ENCODE assay signal across 1 cellular context in the genomic region with DNA sequence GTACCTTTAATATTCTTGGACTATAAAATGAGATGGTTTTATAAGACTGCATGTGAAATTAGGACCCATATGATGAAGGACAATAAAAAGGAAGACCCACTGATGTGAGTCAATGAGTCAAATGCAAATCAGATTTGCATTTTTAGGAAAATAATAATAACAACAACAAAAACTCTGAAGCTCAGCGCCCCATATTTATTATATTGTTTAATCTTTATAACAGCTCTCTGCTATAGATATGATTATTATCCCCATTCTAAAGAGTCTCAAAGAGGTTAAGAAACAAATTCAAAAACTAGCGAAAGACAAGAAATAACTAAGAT.
TF ChIP-seq lines count a peak whose summit lies in the region.

No MANE protein-coding gene starts in this region.

TF ChIP-seq in HepG2, 621 proteins besides CTCF, POLR2A, EP300 and RAD21:
- TF ChIP-seq ZNF317 (CRISPR knock-in tag; IDR thresholded peaks at IDR 0.05) (no peak), HMGA1 (CRISPR knock-in tag; conservative IDR thresholded peaks at IDR 0.05) (no peak), MBD4 (IDR thresholded peaks at IDR 0.05; ENCODE audit: borderline replicate concordance, low read length) (no peak), ZNF451 (CRISPR knock-in tag; IDR thresholded peaks at IDR 0.05) (no peak), ZNF382 (CRISPR knock-in tag; IDR thresholded peaks at IDR 0.05; ENCODE audit: borderline replicate concordance) (no peak), ZNF563 (CRISPR knock-in tag; IDR thresholded peaks at IDR 0.05) (no peak), CBX5 (CRISPR knock-in tag; IDR thresholded peaks at IDR 0.05; ENCODE audit: borderline replicate concordance) (no peak), KAT2B (IDR thresholded peaks at IDR 0.05; ENCODE audit: borderline replicate concordance, low read depth, low read length) (no peak), ZNF567 (CRISPR knock-in tag; IDR thresholded peaks at IDR 0.05; ENCODE audit: borderline replicate concordance) (no peak), ELF3 (CRISPR knock-in tag; IDR thresholded peaks at IDR 0.05) (no peak), ZNF367 (CRISPR knock-in tag; IDR thresholded peaks at IDR 0.05; ENCODE audit: borderline replicate concordance) (no peak), BRD4 (CRISPR knock-in tag; IDR thresholded peaks at IDR 0.05) (no peak), ZNF10 (CRISPR knock-in tag; IDR thresholded peaks at IDR 0.05; ENCODE audit: borderline replicate concordance, low read depth) (no peak)
- TF ChIP-seq, protein P1, sequence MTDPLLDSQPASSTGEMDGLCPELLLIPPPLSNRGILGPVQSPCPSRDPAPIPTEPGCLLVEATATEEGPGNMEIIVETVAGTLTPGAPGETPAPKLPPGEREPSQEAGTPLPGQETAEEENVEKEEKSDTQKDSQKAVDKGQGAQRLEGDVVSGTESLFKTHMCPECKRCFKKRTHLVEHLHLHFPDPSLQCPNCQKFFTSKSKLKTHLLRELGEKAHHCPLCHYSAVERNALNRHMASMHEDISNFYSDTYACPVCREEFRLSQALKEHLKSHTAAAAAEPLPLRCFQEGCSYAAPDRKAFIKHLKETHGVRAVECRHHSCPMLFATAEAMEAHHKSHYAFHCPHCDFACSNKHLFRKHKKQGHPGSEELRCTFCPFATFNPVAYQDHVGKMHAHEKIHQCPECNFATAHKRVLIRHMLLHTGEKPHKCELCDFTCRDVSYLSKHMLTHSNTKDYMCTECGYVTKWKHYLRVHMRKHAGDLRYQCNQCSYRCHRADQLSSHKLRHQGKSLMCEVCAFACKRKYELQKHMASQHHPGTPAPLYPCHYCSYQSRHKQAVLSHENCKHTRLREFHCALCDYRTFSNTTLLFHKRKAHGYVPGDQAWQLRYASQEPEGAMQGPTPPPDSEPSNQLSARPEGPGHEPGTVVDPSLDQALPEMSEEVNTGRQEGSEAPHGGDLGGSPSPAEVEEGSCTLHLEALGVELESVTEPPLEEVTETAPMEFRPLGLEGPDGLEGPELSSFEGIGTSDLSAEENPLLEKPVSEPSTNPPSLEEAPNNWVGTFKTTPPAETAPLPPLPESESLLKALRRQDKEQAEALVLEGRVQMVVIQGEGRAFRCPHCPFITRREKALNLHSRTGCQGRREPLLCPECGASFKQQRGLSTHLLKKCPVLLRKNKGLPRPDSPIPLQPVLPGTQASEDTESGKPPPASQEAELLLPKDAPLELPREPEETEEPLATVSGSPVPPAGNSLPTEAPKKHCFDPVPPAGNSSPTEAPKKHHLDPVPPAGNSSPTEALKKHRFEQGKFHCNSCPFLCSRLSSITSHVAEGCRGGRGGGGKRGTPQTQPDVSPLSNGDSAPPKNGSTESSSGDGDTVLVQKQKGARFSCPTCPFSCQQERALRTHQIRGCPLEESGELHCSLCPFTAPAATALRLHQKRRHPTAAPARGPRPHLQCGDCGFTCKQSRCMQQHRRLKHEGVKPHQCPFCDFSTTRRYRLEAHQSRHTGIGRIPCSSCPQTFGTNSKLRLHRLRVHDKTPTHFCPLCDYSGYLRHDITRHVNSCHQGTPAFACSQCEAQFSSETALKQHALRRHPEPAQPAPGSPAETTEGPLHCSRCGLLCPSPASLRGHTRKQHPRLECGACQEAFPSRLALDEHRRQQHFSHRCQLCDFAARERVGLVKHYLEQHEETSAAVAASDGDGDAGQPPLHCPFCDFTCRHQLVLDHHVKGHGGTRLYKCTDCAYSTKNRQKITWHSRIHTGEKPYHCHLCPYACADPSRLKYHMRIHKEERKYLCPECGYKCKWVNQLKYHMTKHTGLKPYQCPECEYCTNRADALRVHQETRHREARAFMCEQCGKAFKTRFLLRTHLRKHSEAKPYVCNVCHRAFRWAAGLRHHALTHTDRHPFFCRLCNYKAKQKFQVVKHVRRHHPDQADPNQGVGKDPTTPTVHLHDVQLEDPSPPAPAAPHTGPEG (CRISPR knock-in tag; IDR thresholded peaks at IDR 0.05): no peak
- TF ChIP-seq, protein P2, sequence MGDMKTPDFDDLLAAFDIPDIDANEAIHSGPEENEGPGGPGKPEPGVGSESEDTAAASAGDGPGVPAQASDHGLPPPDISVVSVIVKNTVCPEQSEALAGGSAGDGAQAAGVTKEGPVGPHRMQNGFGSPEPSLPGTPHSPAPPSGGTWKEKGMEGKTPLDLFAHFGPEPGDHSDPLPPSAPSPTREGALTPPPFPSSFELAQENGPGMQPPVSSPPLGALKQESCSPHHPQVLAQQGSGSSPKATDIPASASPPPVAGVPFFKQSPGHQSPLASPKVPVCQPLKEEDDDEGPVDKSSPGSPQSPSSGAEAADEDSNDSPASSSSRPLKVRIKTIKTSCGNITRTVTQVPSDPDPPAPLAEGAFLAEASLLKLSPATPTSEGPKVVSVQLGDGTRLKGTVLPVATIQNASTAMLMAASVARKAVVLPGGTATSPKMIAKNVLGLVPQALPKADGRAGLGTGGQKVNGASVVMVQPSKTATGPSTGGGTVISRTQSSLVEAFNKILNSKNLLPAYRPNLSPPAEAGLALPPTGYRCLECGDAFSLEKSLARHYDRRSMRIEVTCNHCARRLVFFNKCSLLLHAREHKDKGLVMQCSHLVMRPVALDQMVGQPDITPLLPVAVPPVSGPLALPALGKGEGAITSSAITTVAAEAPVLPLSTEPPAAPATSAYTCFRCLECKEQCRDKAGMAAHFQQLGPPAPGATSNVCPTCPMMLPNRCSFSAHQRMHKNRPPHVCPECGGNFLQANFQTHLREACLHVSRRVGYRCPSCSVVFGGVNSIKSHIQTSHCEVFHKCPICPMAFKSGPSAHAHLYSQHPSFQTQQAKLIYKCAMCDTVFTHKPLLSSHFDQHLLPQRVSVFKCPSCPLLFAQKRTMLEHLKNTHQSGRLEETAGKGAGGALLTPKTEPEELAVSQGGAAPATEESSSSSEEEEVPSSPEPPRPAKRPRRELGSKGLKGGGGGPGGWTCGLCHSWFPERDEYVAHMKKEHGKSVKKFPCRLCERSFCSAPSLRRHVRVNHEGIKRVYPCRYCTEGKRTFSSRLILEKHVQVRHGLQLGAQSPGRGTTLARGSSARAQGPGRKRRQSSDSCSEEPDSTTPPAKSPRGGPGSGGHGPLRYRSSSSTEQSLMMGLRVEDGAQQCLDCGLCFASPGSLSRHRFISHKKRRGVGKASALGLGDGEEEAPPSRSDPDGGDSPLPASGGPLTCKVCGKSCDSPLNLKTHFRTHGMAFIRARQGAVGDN (CRISPR knock-in tag; IDR thresholded peaks at IDR 0.05): no peak
- TF ChIP-seq, protein P3, sequence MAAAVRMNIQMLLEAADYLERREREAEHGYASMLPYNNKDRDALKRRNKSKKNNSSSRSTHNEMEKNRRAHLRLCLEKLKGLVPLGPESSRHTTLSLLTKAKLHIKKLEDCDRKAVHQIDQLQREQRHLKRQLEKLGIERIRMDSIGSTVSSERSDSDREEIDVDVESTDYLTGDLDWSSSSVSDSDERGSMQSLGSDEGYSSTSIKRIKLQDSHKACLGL (CRISPR knock-in tag; IDR thresholded peaks at IDR 0.05): no peak
- TF ChIP-seq, protein P4, sequence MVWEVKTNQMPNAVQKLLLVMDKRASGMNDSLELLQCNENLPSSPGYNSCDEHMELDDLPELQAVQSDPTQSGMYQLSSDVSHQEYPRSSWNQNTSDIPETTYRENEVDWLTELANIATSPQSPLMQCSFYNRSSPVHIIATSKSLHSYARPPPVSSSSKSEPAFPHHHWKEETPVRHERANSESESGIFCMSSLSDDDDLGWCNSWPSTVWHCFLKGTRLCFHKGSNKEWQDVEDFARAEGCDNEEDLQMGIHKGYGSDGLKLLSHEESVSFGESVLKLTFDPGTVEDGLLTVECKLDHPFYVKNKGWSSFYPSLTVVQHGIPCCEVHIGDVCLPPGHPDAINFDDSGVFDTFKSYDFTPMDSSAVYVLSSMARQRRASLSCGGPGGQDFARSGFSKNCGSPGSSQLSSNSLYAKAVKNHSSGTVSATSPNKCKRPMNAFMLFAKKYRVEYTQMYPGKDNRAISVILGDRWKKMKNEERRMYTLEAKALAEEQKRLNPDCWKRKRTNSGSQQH (CRISPR knock-in tag; IDR thresholded peaks at IDR 0.05; ENCODE audit: low read depth): no peak
- TF ChIP-seq, protein P5, sequence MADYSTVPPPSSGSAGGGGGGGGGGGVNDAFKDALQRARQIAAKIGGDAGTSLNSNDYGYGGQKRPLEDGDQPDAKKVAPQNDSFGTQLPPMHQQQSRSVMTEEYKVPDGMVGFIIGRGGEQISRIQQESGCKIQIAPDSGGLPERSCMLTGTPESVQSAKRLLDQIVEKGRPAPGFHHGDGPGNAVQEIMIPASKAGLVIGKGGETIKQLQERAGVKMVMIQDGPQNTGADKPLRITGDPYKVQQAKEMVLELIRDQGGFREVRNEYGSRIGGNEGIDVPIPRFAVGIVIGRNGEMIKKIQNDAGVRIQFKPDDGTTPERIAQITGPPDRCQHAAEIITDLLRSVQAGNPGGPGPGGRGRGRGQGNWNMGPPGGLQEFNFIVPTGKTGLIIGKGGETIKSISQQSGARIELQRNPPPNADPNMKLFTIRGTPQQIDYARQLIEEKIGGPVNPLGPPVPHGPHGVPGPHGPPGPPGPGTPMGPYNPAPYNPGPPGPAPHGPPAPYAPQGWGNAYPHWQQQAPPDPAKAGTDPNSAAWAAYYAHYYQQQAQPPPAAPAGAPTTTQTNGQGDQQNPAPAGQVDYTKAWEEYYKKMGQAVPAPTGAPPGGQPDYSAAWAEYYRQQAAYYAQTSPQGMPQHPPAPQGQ (CRISPR knock-in tag; IDR thresholded peaks at IDR 0.05; ENCODE audit: borderline replicate concordance): no peak
- TF ChIP-seq, protein P6, sequence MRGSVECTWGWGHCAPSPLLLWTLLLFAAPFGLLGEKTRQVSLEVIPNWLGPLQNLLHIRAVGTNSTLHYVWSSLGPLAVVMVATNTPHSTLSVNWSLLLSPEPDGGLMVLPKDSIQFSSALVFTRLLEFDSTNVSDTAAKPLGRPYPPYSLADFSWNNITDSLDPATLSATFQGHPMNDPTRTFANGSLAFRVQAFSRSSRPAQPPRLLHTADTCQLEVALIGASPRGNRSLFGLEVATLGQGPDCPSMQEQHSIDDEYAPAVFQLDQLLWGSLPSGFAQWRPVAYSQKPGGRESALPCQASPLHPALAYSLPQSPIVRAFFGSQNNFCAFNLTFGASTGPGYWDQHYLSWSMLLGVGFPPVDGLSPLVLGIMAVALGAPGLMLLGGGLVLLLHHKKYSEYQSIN (CRISPR knock-in tag; IDR thresholded peaks at IDR 0.05; ENCODE audit: borderline replicate concordance): no peak
